Comparison of ENCODE assay signal across 8 cellular contexts in the genomic region with DNA sequence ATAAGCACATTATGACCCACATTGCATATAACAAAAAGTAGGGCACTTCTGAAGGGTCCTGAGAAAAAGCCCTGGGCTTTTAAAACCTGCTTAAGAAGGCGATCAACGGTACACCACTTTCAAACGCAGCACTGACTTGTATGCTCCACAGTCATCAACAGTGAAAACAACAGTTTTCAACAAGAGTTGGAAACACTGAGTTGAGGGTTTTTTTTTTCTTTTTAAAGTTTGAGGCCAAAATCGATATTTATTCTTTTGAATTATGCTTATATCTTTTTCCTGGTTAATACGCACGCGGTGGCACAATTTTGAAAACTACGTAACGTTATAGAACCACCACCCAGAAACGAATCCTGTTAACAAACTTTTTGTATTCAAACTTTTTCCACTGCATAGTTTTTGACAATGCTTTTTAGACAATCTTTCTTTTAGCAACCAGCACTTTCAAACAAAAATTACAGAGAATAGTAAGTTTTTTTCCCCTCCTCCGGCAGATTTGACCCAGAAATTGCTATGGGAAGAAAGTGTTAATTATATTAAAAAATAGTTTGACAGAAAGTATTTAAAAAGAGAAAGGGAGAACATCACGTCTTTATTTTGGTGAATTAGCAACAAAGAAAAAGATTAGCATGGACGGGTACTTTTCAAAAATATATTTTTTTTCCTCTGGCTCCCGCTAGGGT.
DNase-seq lines count a peak whose midpoint lies in the region; ATAC-seq and TF ChIP-seq lines count a peak whose summit lies in the region.

No MANE protein-coding gene starts in this region.

- H3K9me3 ChIP-seq in KOPT-K1 (ENCODE audit: insufficient read depth, low read length, poor library complexity, severe bottlenecking) (no peaks in the 10 kb centered on the region), muscle layer of colon (ENCODE audit: low read length) (no peaks in the 10 kb centered on the region)

- peak overlapping the region; percentile 92 for H2AFZ ChIP-seq in ACC112 (ENCODE audit: low read length, unreplicated experiment)

- TF ChIP-seq CTCF in choroid plexus epithelial cell (conservative IDR thresholded peaks at IDR 0.05; ENCODE audit: low read depth, low read length) = no peak

- no peaks in the 10 kb centered on the region for H3K79me2 ChIP-seq in ACC112 (ENCODE audit: control insufficient read depth, insufficient read depth, low read length, unreplicated experiment)

- no peaks in the 10 kb centered on the region for H3K27me3 ChIP-seq in ACC112 (ENCODE audit: insufficient read depth, low read length)
- H3K27me3 ChIP-seq in muscle layer of colon (ENCODE audit: control insufficient read depth in 1 of 2, insufficient read depth in 2 of 2, low read length in 2 of 2) = no peaks in the 10 kb centered on the region

- ATAC-seq in GM21529 (IDR thresholded peaks at IDR 0.05; ENCODE audit: unreplicated experiment) (no peak), HG03571 (IDR thresholded peaks at IDR 0.05; ENCODE audit: unreplicated experiment) (no peak)

- H3K4me1 ChIP-seq in ACC112 (ENCODE audit: control insufficient read depth, insufficient read depth, low read length, unreplicated experiment) (peaks cover 20% of the 10 kb centered on the region), muscle layer of colon (ENCODE audit: insufficient read depth, low read length) (peaks cover 36% of the 10 kb centered on the region)

- peak overlapping the region; percentile 59 for H3K9ac ChIP-seq in muscle layer of colon (ENCODE audit: low read length)

- no peaks in the 10 kb centered on the region for H3K36me3 ChIP-seq in ACC112 (ENCODE audit: insufficient read depth, low read length)
- H3K36me3 ChIP-seq in KOPT-K1 (ENCODE audit: insufficient read depth, low read length) = no peaks in the 10 kb centered on the region
- H3K36me3 ChIP-seq in muscle layer of colon (ENCODE audit: insufficient read depth, low read length) = no peaks in the 10 kb centered on the region

- H3K27ac ChIP-seq in ACC112 (ENCODE audit: low read depth, low read length) (no peak overlapping the region), KOPT-K1 (ENCODE audit: low read depth, low read length, poor library complexity, severe bottlenecking) (peak overlapping the region; percentile 77), muscle layer of colon (ENCODE audit: low read depth, low read length) (peak overlapping the region; percentile 95)

- peak overlapping the region; percentile 89 for H3K4me3 ChIP-seq in ACC112 (ENCODE audit: low read depth, low read length)
- H3K4me3 ChIP-seq in choroid plexus epithelial cell (ENCODE audit: low read depth, low read length) = peak overlapping the region; percentile 82
- H3K4me3 ChIP-seq in muscle layer of colon (ENCODE audit: low read depth in 1 of 2, low read length in 2 of 2) = peak overlapping the region; percentile 64 to 86

- DNase-seq in choroid plexus epithelial cell (ENCODE audit: low read depth) = no peak
- no peak for DNase-seq in NCI-H69 (lab: John Stamatoyannopoulos, UW)
- no peak for DNase-seq in COLO829 (ENCODE audit: low spot score)
